1 cellular context compared by ENCODE assay signal in genomic region chr20:23049201-23049932, GRCh38.
TF ChIP-seq lines count a peak whose summit lies in the region.

A gene with protein sequence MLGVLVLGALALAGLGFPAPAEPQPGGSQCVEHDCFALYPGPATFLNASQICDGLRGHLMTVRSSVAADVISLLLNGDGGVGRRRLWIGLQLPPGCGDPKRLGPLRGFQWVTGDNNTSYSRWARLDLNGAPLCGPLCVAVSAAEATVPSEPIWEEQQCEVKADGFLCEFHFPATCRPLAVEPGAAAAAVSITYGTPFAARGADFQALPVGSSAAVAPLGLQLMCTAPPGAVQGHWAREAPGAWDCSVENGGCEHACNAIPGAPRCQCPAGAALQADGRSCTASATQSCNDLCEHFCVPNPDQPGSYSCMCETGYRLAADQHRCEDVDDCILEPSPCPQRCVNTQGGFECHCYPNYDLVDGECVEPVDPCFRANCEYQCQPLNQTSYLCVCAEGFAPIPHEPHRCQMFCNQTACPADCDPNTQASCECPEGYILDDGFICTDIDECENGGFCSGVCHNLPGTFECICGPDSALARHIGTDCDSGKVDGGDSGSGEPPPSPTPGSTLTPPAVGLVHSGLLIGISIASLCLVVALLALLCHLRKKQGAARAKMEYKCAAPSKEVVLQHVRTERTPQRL (minus strand): TSS chr20:23049672. CDS start chr20:23049504, 168 bp downstream.

TF ChIP-seq in HEK293, 187 proteins besides CTCF, POLR2A, EP300 and RAD21 (continued from another document and continues in another):
- no peak for TF ChIP-seq ZBTB49 (tag by site-specific recombination; IDR thresholded peaks at IDR 0.05; ENCODE audit: low read depth)
- no peak for TF ChIP-seq ZNF426 (tag by site-specific recombination; IDR thresholded peaks at IDR 0.05)
- TF ChIP-seq ZNF624 (tag by site-specific recombination; IDR thresholded peaks at IDR 0.05) = no peak
- no peak for TF ChIP-seq YY2 (tag by site-specific recombination; IDR thresholded peaks at IDR 0.05)
- TF ChIP-seq ZNF280C (tag by site-specific recombination; IDR thresholded peaks at IDR 0.05) = no peak
- TF ChIP-seq, protein P1, sequence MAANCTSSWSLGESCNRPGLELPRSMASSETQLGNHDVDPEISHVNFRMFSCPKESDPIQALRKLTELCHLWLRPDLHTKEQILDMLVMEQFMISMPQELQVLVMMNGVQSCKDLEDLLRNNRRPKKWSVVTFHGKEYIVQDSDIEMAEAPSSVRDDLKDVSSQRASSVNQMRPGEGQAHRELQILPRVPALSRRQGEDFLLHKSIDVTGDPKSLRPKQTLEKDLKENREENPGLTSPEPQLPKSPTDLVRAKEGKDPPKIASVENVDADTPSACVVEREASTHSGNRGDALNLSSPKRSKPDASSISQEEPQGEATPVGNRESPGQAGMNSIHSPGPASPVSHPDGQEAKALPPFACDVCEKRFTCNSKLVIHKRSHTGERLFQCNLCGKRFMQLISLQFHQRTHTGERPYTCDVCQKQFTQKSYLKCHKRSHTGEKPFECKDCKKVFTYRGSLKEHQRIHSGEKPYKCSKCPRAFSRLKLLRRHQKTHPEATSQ (tag by site-specific recombination; IDR thresholded peaks at IDR 0.05) = no peak
- TF ChIP-seq, protein P2, sequence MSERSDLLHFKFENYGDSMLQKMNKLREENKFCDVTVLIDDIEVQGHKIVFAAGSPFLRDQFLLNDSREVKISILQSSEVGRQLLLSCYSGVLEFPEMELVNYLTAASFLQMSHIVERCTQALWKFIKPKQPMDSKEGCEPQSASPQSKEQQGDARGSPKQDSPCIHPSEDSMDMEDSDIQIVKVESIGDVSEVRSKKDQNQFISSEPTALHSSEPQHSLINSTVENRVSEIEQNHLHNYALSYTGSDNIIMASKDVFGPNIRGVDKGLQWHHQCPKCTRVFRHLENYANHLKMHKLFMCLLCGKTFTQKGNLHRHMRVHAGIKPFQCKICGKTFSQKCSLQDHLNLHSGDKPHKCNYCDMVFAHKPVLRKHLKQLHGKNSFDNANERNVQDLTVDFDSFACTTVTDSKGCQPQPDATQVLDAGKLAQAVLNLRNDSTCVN (tag by site-specific recombination; optimal IDR thresholded peaks at IDR 0.05) = peak; percentile 87
- TF ChIP-seq ZNF48 (tag by site-specific recombination; IDR thresholded peaks at IDR 0.05) = no peak
- TF ChIP-seq, protein P3, sequence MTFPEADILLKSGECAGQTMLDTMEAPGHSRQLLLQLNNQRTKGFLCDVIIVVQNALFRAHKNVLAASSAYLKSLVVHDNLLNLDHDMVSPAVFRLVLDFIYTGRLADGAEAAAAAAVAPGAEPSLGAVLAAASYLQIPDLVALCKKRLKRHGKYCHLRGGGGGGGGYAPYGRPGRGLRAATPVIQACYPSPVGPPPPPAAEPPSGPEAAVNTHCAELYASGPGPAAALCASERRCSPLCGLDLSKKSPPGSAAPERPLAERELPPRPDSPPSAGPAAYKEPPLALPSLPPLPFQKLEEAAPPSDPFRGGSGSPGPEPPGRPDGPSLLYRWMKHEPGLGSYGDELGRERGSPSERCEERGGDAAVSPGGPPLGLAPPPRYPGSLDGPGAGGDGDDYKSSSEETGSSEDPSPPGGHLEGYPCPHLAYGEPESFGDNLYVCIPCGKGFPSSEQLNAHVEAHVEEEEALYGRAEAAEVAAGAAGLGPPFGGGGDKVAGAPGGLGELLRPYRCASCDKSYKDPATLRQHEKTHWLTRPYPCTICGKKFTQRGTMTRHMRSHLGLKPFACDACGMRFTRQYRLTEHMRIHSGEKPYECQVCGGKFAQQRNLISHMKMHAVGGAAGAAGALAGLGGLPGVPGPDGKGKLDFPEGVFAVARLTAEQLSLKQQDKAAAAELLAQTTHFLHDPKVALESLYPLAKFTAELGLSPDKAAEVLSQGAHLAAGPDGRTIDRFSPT (tag by site-specific recombination; IDR thresholded peaks at IDR 0.05) = peak; percentile 16; the same call in 1 of the 2 replicates
- TF ChIP-seq ZNF785 (tag by site-specific recombination; IDR thresholded peaks at IDR 0.05) = no peak
- peak; percentile 79; the same call in 1 of the 2 replicates for TF ChIP-seq SP3 (tag by site-specific recombination; IDR thresholded peaks at IDR 0.05)
- TF ChIP-seq ZNF501 (tag by site-specific recombination; IDR thresholded peaks at IDR 0.05) = no peak
- TF ChIP-seq ZFP3 (tag by site-specific recombination; IDR thresholded peaks at IDR 0.05; ENCODE audit: low read depth) = no peak
- no peak for TF ChIP-seq SP7 (tag by site-specific recombination; IDR thresholded peaks at IDR 0.05)
- peak; percentile 54; the same call in 1 of the 2 replicates for TF ChIP-seq KLF8 (tag by site-specific recombination; IDR thresholded peaks at IDR 0.05)
- no peak for TF ChIP-seq ZNF223 (tag by site-specific recombination; IDR thresholded peaks at IDR 0.05)
- TF ChIP-seq ZBTB17 (tag by site-specific recombination; IDR thresholded peaks at IDR 0.05) = peak; percentile 32; the same call in 1 of the 2 replicates
- TF ChIP-seq ZNF701 (tag by site-specific recombination; IDR thresholded peaks at IDR 0.05) = no peak
- TF ChIP-seq ZNF341 (tag by site-specific recombination; IDR thresholded peaks at IDR 0.05; ENCODE audit: low read depth) = peak; percentile 93
- TF ChIP-seq ZNF585B (tag by site-specific recombination; IDR thresholded peaks at IDR 0.05) = no peak
- TF ChIP-seq ZNF10 (tag by site-specific recombination; IDR thresholded peaks at IDR 0.05) = no peak
- peak; percentile 42; the same call in 1 of the 2 replicates for TF ChIP-seq KLF1 (tag by site-specific recombination; IDR thresholded peaks at IDR 0.05)
- peak; percentile 55 for TF ChIP-seq ZBTB8A (tag by site-specific recombination; IDR thresholded peaks at IDR 0.05)
- TF ChIP-seq BCL11B (tag by site-specific recombination; IDR thresholded peaks at IDR 0.05; ENCODE audit: low read depth) = no peak
- no peak for TF ChIP-seq OSR2 (tag by site-specific recombination; IDR thresholded peaks at IDR 0.05)
- no peak for TF ChIP-seq ZNF398 (tag by site-specific recombination; IDR thresholded peaks at IDR 0.05)
- TF ChIP-seq ZBTB21 (tag by site-specific recombination; IDR thresholded peaks at IDR 0.05) = no peak
- TF ChIP-seq ZNF391 (tag by site-specific recombination; IDR thresholded peaks at IDR 0.05; ENCODE audit: borderline replicate concordance, low read depth) = no peak
- no peak for TF ChIP-seq ZNF138 (tag by site-specific recombination; IDR thresholded peaks at IDR 0.05; ENCODE audit: borderline replicate concordance)
- TF ChIP-seq ZNF221 (tag by site-specific recombination; IDR thresholded peaks at IDR 0.05; ENCODE audit: borderline replicate concordance) = no peak
- no peak for TF ChIP-seq ZNF2 (tag by site-specific recombination; IDR thresholded peaks at IDR 0.05)
- no peak for TF ChIP-seq ZNF23 (tag by site-specific recombination; IDR thresholded peaks at IDR 0.05; ENCODE audit: borderline replicate concordance)
- peak; percentile 53; the same call in 1 of the 2 replicates for TF ChIP-seq ZFHX2 (tag by site-specific recombination; conservative IDR thresholded peaks at IDR 0.05)
- TF ChIP-seq ZBTB10 (tag by site-specific recombination; IDR thresholded peaks at IDR 0.05) = no peak
- TF ChIP-seq, protein P4, sequence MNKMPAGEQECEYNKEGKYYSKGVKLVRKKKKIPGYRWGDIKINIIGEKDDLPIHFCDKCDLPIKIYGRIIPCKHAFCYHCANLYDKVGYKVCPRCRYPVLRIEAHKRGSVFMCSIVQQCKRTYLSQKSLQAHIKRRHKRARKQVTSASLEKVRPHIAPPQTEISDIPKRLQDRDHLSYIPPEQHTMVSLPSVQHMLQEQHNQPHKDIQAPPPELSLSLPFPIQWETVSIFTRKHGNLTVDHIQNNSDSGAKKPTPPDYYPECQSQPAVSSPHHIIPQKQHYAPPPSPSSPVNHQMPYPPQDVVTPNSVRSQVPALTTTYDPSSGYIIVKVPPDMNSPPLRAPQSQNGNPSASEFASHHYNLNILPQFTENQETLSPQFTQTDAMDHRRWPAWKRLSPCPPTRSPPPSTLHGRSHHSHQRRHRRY (tag by site-specific recombination; IDR thresholded peaks at IDR 0.05) = no peak
- no peak for TF ChIP-seq ZNF707 (tag by site-specific recombination; IDR thresholded peaks at IDR 0.05)
- peak; percentile 75; the same call in 1 of the 2 replicates for TF ChIP-seq ZBTB20 (tag by site-specific recombination; IDR thresholded peaks at IDR 0.05)
- TF ChIP-seq KLF7 (tag by site-specific recombination; IDR thresholded peaks at IDR 0.05; ENCODE audit: borderline replicate concordance) = no peak
- no peak for TF ChIP-seq ZBTB44 (tag by site-specific recombination; IDR thresholded peaks at IDR 0.05)
- TF ChIP-seq KLF10 (tag by site-specific recombination; IDR thresholded peaks at IDR 0.05) = no peak
- TF ChIP-seq ZBTB48 (tag by site-specific recombination; IDR thresholded peaks at IDR 0.05) = 0 out of 2 replicates have a peak, but pooled peaks have one; percentile 22
- peak; percentile 53 for TF ChIP-seq ZNF600 (tag by site-specific recombination; IDR thresholded peaks at IDR 0.05)
- no peak for TF ChIP-seq ZNF174 (tag by site-specific recombination; IDR thresholded peaks at IDR 0.05)
- peak; percentile 86 for TF ChIP-seq ZNF76 (tag by site-specific recombination; IDR thresholded peaks at IDR 0.05; ENCODE audit: borderline replicate concordance, low read depth)
- TF ChIP-seq ZNF473 (tag by site-specific recombination; IDR thresholded peaks at IDR 0.05) = no peak
- TF ChIP-seq ZNF121 (tag by site-specific recombination; IDR thresholded peaks at IDR 0.05) = no peak
- TF ChIP-seq ZSCAN23 (tag by site-specific recombination; IDR thresholded peaks at IDR 0.05) = no peak
